In genomic region chr2:24761866-24762265, GRCh38 we compare ENCODE assay signal across 1 cellular context.
TF ChIP-seq lines count a peak whose summit lies in the region.

No MANE protein-coding gene starts in this region.

TF ChIP-seq in IMR-90, 13 proteins besides CTCF, POLR2A, EP300 and RAD21:
- TF ChIP-seq MAFK (IDR thresholded peaks at IDR 0.05; ENCODE audit: low read depth, low read length) (no peak), CEBPB (IDR thresholded peaks at IDR 0.05; ENCODE audit: low read depth, low read length) (no peak), RCOR1 (IDR thresholded peaks at IDR 0.05; ENCODE audit: insufficient replicate concordance, low read length) (no peak), FOS (IDR thresholded peaks at IDR 0.05; ENCODE audit: low read depth, low read length) (no peak), CHD1 (IDR thresholded peaks at IDR 0.05; ENCODE audit: low read depth, low read length) (no peak), RFX5 (IDR thresholded peaks at IDR 0.05; ENCODE audit: low read depth, low read length) (no peak)
